8 cellular contexts compared by ENCODE assay signal in the genomic region with DNA sequence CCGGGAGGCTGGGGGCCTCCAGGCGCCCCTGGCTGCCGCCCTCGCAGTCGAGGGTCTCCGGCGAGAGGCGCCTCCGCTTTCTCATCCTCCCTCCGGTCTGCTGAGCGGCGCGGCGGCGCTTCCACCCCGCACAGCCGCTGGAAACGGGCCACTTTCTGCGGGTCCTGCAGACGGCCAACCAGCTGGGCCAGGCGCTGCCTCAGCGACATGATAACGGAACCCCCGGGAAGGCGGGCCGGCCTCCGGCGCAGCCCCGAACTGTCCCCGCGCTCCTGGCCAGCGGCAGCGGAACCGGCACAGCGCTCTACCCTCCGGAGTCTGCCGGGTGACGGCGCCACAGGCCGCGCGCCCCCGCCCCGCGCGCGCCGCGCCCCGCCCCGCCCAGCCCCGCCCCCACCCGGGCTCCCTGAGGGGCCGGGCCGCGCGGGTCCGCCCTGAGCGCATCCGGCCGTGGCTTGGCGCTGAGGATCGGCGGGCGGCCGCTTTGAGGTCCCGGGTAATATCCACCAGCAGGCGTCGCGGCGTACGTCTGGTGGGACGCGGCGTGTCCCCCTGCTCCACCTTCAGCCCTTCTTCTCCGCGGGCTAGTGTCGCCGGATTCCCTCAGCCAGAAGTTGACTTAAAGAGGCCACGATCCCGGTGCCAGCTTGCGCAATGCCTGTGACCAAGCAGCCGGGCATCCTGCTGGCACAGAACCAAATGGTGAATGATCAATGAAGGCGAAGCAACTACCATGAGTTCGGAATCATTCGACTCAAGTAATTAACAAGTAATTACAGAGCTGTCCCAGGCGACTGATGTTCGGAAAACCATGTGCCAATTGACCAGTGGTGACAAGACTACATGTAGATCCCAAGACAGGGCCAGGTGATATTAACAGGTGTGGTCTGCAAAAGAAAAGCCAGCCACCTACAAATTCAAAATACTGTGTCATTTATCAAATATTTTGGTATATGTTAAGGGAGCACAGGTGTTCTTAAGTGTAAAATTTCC. TPM values are rescaled to one million over a fixed set of nuclear protein-coding genes. Genes with fewer than 3 reads are reported as not detected.
A peak's percentile ranks its signal among the peaks of the same experiment; 100 is the strongest.
DNase-seq lines count a peak whose midpoint lies in the region; ATAC-seq and TF ChIP-seq lines count a peak whose summit lies in the region.

A gene with protein sequence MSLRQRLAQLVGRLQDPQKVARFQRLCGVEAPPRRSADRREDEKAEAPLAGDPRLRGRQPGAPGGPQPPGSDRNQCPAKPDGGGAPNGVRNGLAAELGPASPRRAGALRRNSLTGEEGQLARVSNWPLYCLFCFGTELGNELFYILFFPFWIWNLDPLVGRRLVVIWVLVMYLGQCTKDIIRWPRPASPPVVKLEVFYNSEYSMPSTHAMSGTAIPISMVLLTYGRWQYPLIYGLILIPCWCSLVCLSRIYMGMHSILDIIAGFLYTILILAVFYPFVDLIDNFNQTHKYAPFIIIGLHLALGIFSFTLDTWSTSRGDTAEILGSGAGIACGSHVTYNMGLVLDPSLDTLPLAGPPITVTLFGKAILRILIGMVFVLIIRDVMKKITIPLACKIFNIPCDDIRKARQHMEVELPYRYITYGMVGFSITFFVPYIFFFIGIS (minus strand): TSS at position 330 of the 993 bp plus-strand sequence. CDS start 121 bp downstream, at position 209.

- H3K9me3 ChIP-seq in HUES64 (ENCODE audit: insufficient read depth, low read depth, low read length) = no peaks in the 10 kb centered on the region
- H3K9me3 ChIP-seq in neural progenitor cell (ENCODE audit: low read depth) = no peaks in the 10 kb centered on the region

- H3K36me3 Mint-ChIP-seq in neural progenitor cell = peaks cover 2% of the 10 kb centered on the region

- H3K36me3 ChIP-seq in HUES64 (ENCODE audit: insufficient read depth, low read length) (no peaks in the 10 kb centered on the region), neural progenitor cell (no peaks in the 10 kb centered on the region)

- H3K4me3 ChIP-seq in HUES64 (ENCODE audit: low read length) (peak within 1 kb of the TSS; percentile 72), foreskin fibroblast (ENCODE audit: low read depth in 1 of 2, low read length in 2 of 2) (peak within 1 kb of the TSS; percentile 91 to 96), neural progenitor cell (peak within 1 kb of the TSS; percentile 96)

- peaks cover 4% of the 10 kb centered on the region for H3K27me3 Mint-ChIP-seq in neural progenitor cell (ENCODE audit: insufficient read depth, low read depth)

- peak within 1 kb of the TSS; percentile 100 for H3K27ac Mint-ChIP-seq in neural progenitor cell

- peaks cover 19% of the 10 kb centered on the region for H3K4me1 Mint-ChIP-seq in neural progenitor cell

- H3K9ac ChIP-seq in HUES64 (ENCODE audit: low read depth, low read length) (peak within 1 kb of the TSS; percentile 71), neural progenitor cell (no peak within 1 kb of the TSS)

- H3K4me2 ChIP-seq in neural progenitor cell = peak within 1 kb of the TSS; percentile 87

- 2% methylated on average over 88 of the region's 88 CpGs for WGBS in HUES64

- H3K4me3 Mint-ChIP-seq in neural progenitor cell = peak within 1 kb of the TSS; percentile 100

- H3K27me3 ChIP-seq in HUES64 (ENCODE audit: insufficient read depth, low read length) (peaks cover 36% of the 10 kb centered on the region), neural progenitor cell (peaks cover 52% of the 10 kb centered on the region)

- peaks cover 11% of the 10 kb centered on the region; the same call in 1 of the 2 replicates for H3K4me1 ChIP-seq in HUES64 (ENCODE audit: insufficient read depth, low read length)
- H3K4me1 ChIP-seq in neural progenitor cell = peaks cover 12% of the 10 kb centered on the region

- no peaks in the 10 kb centered on the region for H3K9me3 Mint-ChIP-seq in neural progenitor cell

- ATAC-seq in GM21515 (IDR thresholded peaks at IDR 0.05; ENCODE audit: unreplicated experiment) = peak; percentile 77

- TF ChIP-seq POLR2A in Raji (IDR thresholded peaks at IDR 0.05; ENCODE audit: insufficient read depth, low read depth, low read length) = peak; percentile 85

- DNase-seq in DMS79 (lab: John Stamatoyannopoulos, UW) (peak; percentile 47), activated gamma-delta T cell (lab: John Stamatoyannopoulos, UW) (peak; percentile 73), foreskin fibroblast (peak; percentile 84 to 95), neural progenitor cell (ENCODE audit: low spot score) (peak; percentile 92), stromal cell of bone marrow (ENCODE audit: low read depth) (peak; percentile 41)

- no peaks in the 10 kb centered on the region for H3K79me2 ChIP-seq in neural progenitor cell (ENCODE audit: low read depth)

- H3F3A ChIP-seq in neural progenitor cell (ENCODE audit: low read depth) = peaks cover 15% of the 10 kb centered on the region

- peaks cover 9% of the 10 kb centered on the region for H4K20me1 ChIP-seq in neural progenitor cell (ENCODE audit: low read depth)

- no peak within 1 kb of the TSS for H3K27ac ChIP-seq in HUES64 (ENCODE audit: low read depth, low read length)
- H3K27ac ChIP-seq in neural progenitor cell = no peak within 1 kb of the TSS

- TF ChIP-seq CTCF in foreskin fibroblast (IDR thresholded peaks at IDR 0.05; ENCODE audit: low read depth, low read length) (no peak), neural progenitor cell (IDR thresholded peaks at IDR 0.05) (peak; percentile 36)

- peak within 1 kb of the TSS; percentile 97 for H2AFZ ChIP-seq in neural progenitor cell (replicated peaks)

RNA-seq across cellular contexts. Expression of the gene that starts here (rescaled TPM):
- polyA plus RNA-seq in HUES64 (2013, experiment 1 of 2) = 4.2 TPM
- polyA plus RNA-seq in HUES64 (2013, experiment 2 of 2) = 4.2 TPM
- 7.4 and 9.2 TPM in 2 replicates for total RNA-seq in neural progenitor cell (ENCODE audit: low replicate concordance)

Comparison
In these comparisons a context has a peak if more than half of its experiments do, and no peak if none do; other contexts are left out.
1. DNase-seq: peak in every context shown above with its lines; median percentile 92 in neural progenitor cell; 90 in foreskin fibroblast; 73 in activated gamma-delta T cell; 47 in DMS79; 41 in stromal cell of bone marrow.